In genomic region chr17:63974594-63975192, GRCh38 we compare ENCODE assay signal across 13 cellular contexts. TPM values are rescaled to one million over a fixed set of nuclear protein-coding genes. Genes with fewer than 3 reads are reported as not detected.
DNase-seq lines count a peak whose midpoint lies in the region; ATAC-seq and TF ChIP-seq lines count a peak whose summit lies in the region.
"Had no signal": no experiment of that assay in that cellular context is flagged by ENCODE, and none has a peak within 500 bp of the region (broad histone marks: within the 10 kb centered on the region; RNA-seq: fewer than 3 reads in every experiment).

No MANE protein-coding gene starts in this region.

- H3K9me3 ChIP-seq in H9 (ENCODE audit: control insufficient read depth, low read depth, low read length) (no peaks in the 10 kb centered on the region), body of pancreas (no peaks in the 10 kb centered on the region)
- H3K9me3 ChIP-seq: neutrophil, upper lobe of left lung had no signal

- no peak overlapping the region for H3T11ph ChIP-seq in H9 (ENCODE audit: low read length)

- no peak overlapping the region for H3K18ac ChIP-seq in H9 (ENCODE audit: insufficient read length, low read depth, low read length)

- H3K4me1 Mint-ChIP-seq in H9 (peaks cover 7 to 10% of the 10 kb centered on the region in 2 experiments), glutamatergic neuron (ENCODE audit: low read depth, unreplicated experiment) (peaks cover 7% of the 10 kb centered on the region)

- H3K27me3 ChIP-seq in H9 (ENCODE audit: insufficient read depth, low read length) (no peaks in the 10 kb centered on the region), body of pancreas (no peaks in the 10 kb centered on the region)
- H3K27me3 ChIP-seq: neutrophil, upper lobe of left lung had no signal

- H3K4me1 ChIP-seq in H9 (ENCODE audit: insufficient read depth, low read length), result no peaks in the 10 kb centered on the region
- H3K4me1 ChIP-seq in body of pancreas, result no peaks in the 10 kb centered on the region

- no peak overlapping the region for H2AK5ac ChIP-seq in H9 (ENCODE audit: insufficient read length, low read length)

- H4K91ac ChIP-seq in H9 (ENCODE audit: insufficient read length, low read depth, low read length), result no peak overlapping the region

- ATAC-seq in HG03045 (IDR thresholded peaks at IDR 0.05; ENCODE audit: unreplicated experiment) (no peak), HG02678 (IDR thresholded peaks at IDR 0.05; ENCODE audit: unreplicated experiment) (no peak), body of pancreas (no peak)

- no peak overlapping the region for H3K4ac ChIP-seq in H9 (ENCODE audit: low read depth, low read length)

- no peak overlapping the region for H2AFZ ChIP-seq in H9 (ENCODE audit: low read length)

- no peaks in the 10 kb centered on the region for H4K20me1 ChIP-seq in H9 (ENCODE audit: control insufficient read depth, insufficient read depth, insufficient read length)

- H3K56ac ChIP-seq in H9 (ENCODE audit: insufficient read length, low read depth, low read length), result no peak overlapping the region

- no peaks in the 10 kb centered on the region for H3K79me1 ChIP-seq in H9 (ENCODE audit: insufficient read depth, low read depth, low read length, poor library complexity, severe bottlenecking)

- no peak overlapping the region for H2BK15ac ChIP-seq in H9 (ENCODE audit: low read depth, low read length)

- intact Hi-C loops in body of pancreas (cut with DNase I), result no loop called here

- TF ChIP-seq CTCF in H9 (conservative IDR thresholded peaks at IDR 0.05), result no peak
- TF ChIP-seq CTCF in glutamatergic neuron (IDR thresholded peaks at IDR 0.05; ENCODE audit: partially characterized antibody, unreplicated experiment), result no peak
- no peak for TF ChIP-seq CTCF in body of pancreas (IDR thresholded peaks at IDR 0.05)

- peak overlapping the region in 1 of 3 experiments; percentile 83; a peak in 2 of 7 replicates for H3K27ac Mint-ChIP-seq in H9
- peak overlapping the region; percentile 5 for H3K27ac Mint-ChIP-seq in glutamatergic neuron (ENCODE audit: unreplicated experiment)

- no peak overlapping the region for H2BK12ac ChIP-seq in H9 (ENCODE audit: insufficient read length, low read depth, low read length)

- no CpG with 5 or more reads among the region's 10 CpGs for WGBS in H9 (ENCODE audit: extremely low coverage, insufficient read length, low lambda C conversion rate)
- 63 to 68% methylated on average over 10 of the region's 10 CpGs for WGBS in body of pancreas, 2 donors

- peak overlapping the region; percentile 7 for H3K9ac ChIP-seq in H9 (ENCODE audit: extremely low read depth, insufficient read length, low read length)

- no peaks in the 10 kb centered on the region; the same call in none of the 2 replicates for H3K27me3 Mint-ChIP-seq in H9 (ENCODE audit: low read depth)
- H3K27me3 Mint-ChIP-seq in glutamatergic neuron (ENCODE audit: unreplicated experiment), result peaks cover 15% of the 10 kb centered on the region

- TF ChIP-seq POLR2A in body of pancreas (IDR thresholded peaks at IDR 0.05), result no peak

- H2BK20ac ChIP-seq in H9 (ENCODE audit: low read depth, low read length, poor library complexity, severe bottlenecking), result no peak overlapping the region

- H4K5ac ChIP-seq in H9 (ENCODE audit: insufficient read length, low read depth, low read length), result no peak overlapping the region

- H3K9me3 Mint-ChIP-seq in H9, result no peaks in the 10 kb centered on the region
- H3K9me3 Mint-ChIP-seq in glutamatergic neuron (ENCODE audit: unreplicated experiment), result peaks cover 19% of the 10 kb centered on the region

- H2BK5ac ChIP-seq in H9 (ENCODE audit: insufficient read length, low read length), result no peak overlapping the region

- no peaks in the 10 kb centered on the region for H3K36me3 ChIP-seq in body of pancreas (replicated peaks in 1 of 2; ENCODE audit: insufficient read depth in 1 of 2, low read depth in 2 of 2)
- H3K36me3 ChIP-seq: neutrophil, upper lobe of left lung had no signal

- H2BK120ac ChIP-seq in H9 (ENCODE audit: low read depth, low read length, poor library complexity, severe bottlenecking), result no peak overlapping the region

- no peak overlapping the region for H3K4me2 ChIP-seq in H9 (ENCODE audit: insufficient read depth, insufficient read length, low read length)

- DNase-seq in AG08395 (ENCODE audit: low spot score) (peak; percentile 67), H9 (no peak), SW480 (ENCODE audit: low spot score) (peak; percentile 82), glutamatergic neuron (no peak), body of pancreas (no peak), NCI-H1436 treated with DMSO at 0.1 percent for 48 hours (lab: John Stamatoyannopoulos, UW) (no peak)
- DNase-seq: DMS 273 treated with DMSO at 0.1 percent for 48 hours, H7, NCI-H1930 had no signal

- no peaks in the 10 kb centered on the region for H3K36me3 Mint-ChIP-seq in H9 (ENCODE audit: insufficient read depth in 1 of 3, low read depth in 3 of 3)
- no peaks in the 10 kb centered on the region for H3K36me3 Mint-ChIP-seq in glutamatergic neuron (ENCODE audit: unreplicated experiment)

- no peak overlapping the region for H3K4me3 ChIP-seq in body of pancreas
- H3K4me3 ChIP-seq: upper lobe of left lung had no signal

- no peak overlapping the region; a peak in 1 of 5 replicates for H3K4me3 Mint-ChIP-seq in H9
- H3K4me3 Mint-ChIP-seq in glutamatergic neuron (ENCODE audit: unreplicated experiment), result no peak overlapping the region

- H3K23me2 ChIP-seq in H9 (ENCODE audit: insufficient read length, low read depth, low read length, poor library complexity, severe bottlenecking), result no peaks in the 10 kb centered on the region

- H3K23ac ChIP-seq in H9 (ENCODE audit: insufficient read length, low read depth, low read length), result no peak overlapping the region

- H3K79me2 ChIP-seq in H9 (ENCODE audit: insufficient read depth, low read length), result no peaks in the 10 kb centered on the region

- H3K14ac ChIP-seq in H9 (ENCODE audit: insufficient read depth, low read length), result no peak overlapping the region

- H4K8ac ChIP-seq in H9 (replicated peaks; ENCODE audit: insufficient read length, low read depth, low read length), result no peak overlapping the region

- H3K27ac ChIP-seq in H9 (ENCODE audit: insufficient read length, low read depth, low read length), result no peak overlapping the region
- H3K27ac ChIP-seq in body of pancreas, result no peak overlapping the region
- H3K27ac ChIP-seq: neutrophil, upper lobe of left lung had no signal

RNA-seq across cellular contexts. Expression of gene SCN4A, which starts 2.0 kb away (rescaled TPM):
- total RNA-seq in H9 (2021), result 5.0 and 5.8 TPM in 2 replicates
- total RNA-seq in glutamatergic neuron (ENCODE audit: unreplicated experiment), result 7.9 TPM
- 1 to 10 TPM in 1 of 2 donors, under 1 TPM in 1; 0.26 to 1.3 TPM for total RNA-seq in body of pancreas

RNA-seq across cellular contexts. Expression of gene PRR29, which starts 23.5 kb away (rescaled TPM):
- total RNA-seq in H9 (2021) (0.87 and 1.5 TPM in 2 replicates), glutamatergic neuron (ENCODE audit: unreplicated experiment) (not detected), body of pancreas (1 to 10 TPM in 1 of 2 donors, under 1 TPM in 1; 0.52 to 1.6 TPM)

RNA-seq across cellular contexts. Expression of gene CD79B, which starts 42.6 kb away (rescaled TPM):
- total RNA-seq in H9 (2021), result 0.96 and 1.4 TPM in 2 replicates
- not detected for total RNA-seq in glutamatergic neuron (ENCODE audit: unreplicated experiment)
- not detected for total RNA-seq in body of pancreas

RNA-seq across cellular contexts. Expression of gene ICAM2, which starts 45.7 kb away (rescaled TPM):
- total RNA-seq in H9 (2021) (0.28 and 0.35 TPM in 2 replicates), glutamatergic neuron (ENCODE audit: unreplicated experiment) (not detected), body of pancreas (10 to 100 TPM; 16.2 to 16.3 TPM)

RNA-seq across cellular contexts. Expression of gene GH1, which starts 56.1 kb away (rescaled TPM):
- total RNA-seq in H9 (2021) (not detected in 2 replicates), glutamatergic neuron (ENCODE audit: unreplicated experiment) (not detected), body of pancreas (not detected)
- total RNA-seq: H7, upper lobe of left lung had no signal

Comparison
In these comparisons a context has a peak if more than half of its experiments do, and no peak if none do; other contexts are left out.
1. DNase-seq: peak in AG08395 (single experiment) and SW480 (single experiment); none in H9 (single experiment), glutamatergic neuron (single experiment), body of pancreas (0 of 4) and NCI-H1436 treated with DMSO at 0.1 percent for 48 hours (single experiment).